In genomic region chr15:95300958-95301357, GRCh38 we compare ENCODE assay signal across 21 cellular contexts.
DNase-seq lines count a peak whose midpoint lies in the region; ATAC-seq, FAIRE-seq and TF ChIP-seq lines count a peak whose summit lies in the region.
"Had no signal": no experiment of that assay in that cellular context is flagged by ENCODE, and none has a peak within 500 bp of the region (broad histone marks: within the 10 kb centered on the region; RNA-seq: fewer than 3 reads in every experiment).

No MANE protein-coding gene starts in this region.

- H3K9me3 ChIP-seq in astrocyte (ENCODE audit: insufficient read depth, low read depth, low read length), result no peaks in the 10 kb centered on the region
- H3K9me3 ChIP-seq in thoracic aorta, result no peaks in the 10 kb centered on the region
- H3K9me3 ChIP-seq in pancreas, result no peaks in the 10 kb centered on the region
- H3K9me3 ChIP-seq: uterus had no signal

- WGBS in pancreas, 2 donors, result 68 to 69% methylated on average over 4 of the region's 4 CpGs

- TF ChIP-seq CTCF in astrocyte (IDR thresholded peaks at IDR 0.05; ENCODE audit: insufficient read depth, low read depth, low read length), result no peak
- TF ChIP-seq CTCF in thoracic aorta (IDR thresholded peaks at IDR 0.05), result no peak
- no peak for TF ChIP-seq CTCF in pancreas (IDR thresholded peaks at IDR 0.05)

- ATAC-seq in thoracic aorta (ENCODE audit: insufficient number of reproducible peaks, low FRiP score, low read depth), result peak; percentile 36
- no peak for ATAC-seq in pancreas
- ATAC-seq in GM19351 (IDR thresholded peaks at IDR 0.05; ENCODE audit: unreplicated experiment), result no peak
- ATAC-seq: stimulated activated effector memory CD8-positive, alpha-beta T cell treated with anti-CD3 and anti-CD28 coated beads, Interleukin-12 subunit alpha, Interleukin-12 subunit beta, amount 100 ng/mL, for 72 hours had no signal

- no peak overlapping the region for H2AFZ ChIP-seq in astrocyte (ENCODE audit: low read depth, low read length)

- no peak for DNase-seq in activated CD4-positive, alpha-beta T cell treated with anti-CD3 and anti-CD28 coated beads, Interleukin-2, amount 10 ng/mL, durations not matched to agents 24 days and 14 days
- DNase-seq in activated CD4-positive, alpha-beta T cell treated with anti-CD3 and anti-CD28 coated beads, Interleukin-2, amount 50 U/mL, for 4 hours, result no peak
- DNase-seq in astrocyte (ENCODE audit: low read depth), result peak; percentile 72
- peak; percentile 92 for DNase-seq in glomerular endothelial cell (ENCODE audit: extremely low read depth, low read depth, low spot score)
- no peak for DNase-seq in thoracic aorta (ENCODE audit: low spot score)
- no peak for DNase-seq in pancreas
- no peak for DNase-seq in NCI-H446 (lab: John Stamatoyannopoulos, UW)
- DNase-seq: 8988T; activated CD4-positive, alpha-beta memory T cell treated with anti-CD3 and anti-CD28 coated beads, Interleukin-2, amount 10 ng/mL, durations not matched to agents 7 days and 5 days; activated effector memory CD4-positive, alpha-beta T cell treated with Interleukin-2 at 50 U/mL for 16 hours; CD8-positive, alpha-beta memory T cell; effector memory CD4-positive, alpha-beta T cell; MV-4-11; retina; SIG-M5; uterus had no signal

- H4K20me1 ChIP-seq in astrocyte (ENCODE audit: insufficient read depth, low read length), result no peaks in the 10 kb centered on the region

- H3K9me3 Mint-ChIP-seq in activated CD4-positive, alpha-beta T cell treated with anti-CD3 and anti-CD28 coated beads, Interleukin-2, amount 10 ng/mL, durations not matched to agents 24 days and 14 days, result peaks cover 5% of the 10 kb centered on the region
- H3K9me3 Mint-ChIP-seq in astrocyte (ENCODE audit: unreplicated experiment), result no peaks in the 10 kb centered on the region
- H3K9me3 Mint-ChIP-seq: CD8-positive, alpha-beta memory T cell; stimulated activated effector memory CD8-positive, alpha-beta T cell treated with anti-CD3 and anti-CD28 coated beads, Interleukin-12 subunit alpha, Interleukin-12 subunit beta, amount 100 ng/mL, for 72 hours had no signal

- H3K27me3 Mint-ChIP-seq in activated CD4-positive, alpha-beta T cell treated with anti-CD3 and anti-CD28 coated beads, Interleukin-2, amount 10 ng/mL, durations not matched to agents 24 days and 14 days, result peaks cover 28% of the 10 kb centered on the region
- no peaks in the 10 kb centered on the region for H3K27me3 Mint-ChIP-seq in astrocyte (ENCODE audit: low read depth, unreplicated experiment)

- no peak for FAIRE-seq in astrocyte (lab: Jason Lieb, UNC)
- FAIRE-seq in pancreas (lab: Jason Lieb, UNC), result no peak
- FAIRE-seq: GM19239, HTR-8/SVneo, islet of Langerhans had no signal

- H3K4me2 ChIP-seq in astrocyte (ENCODE audit: low read length), result peak overlapping the region; percentile 60

- intact Hi-C loops in activated CD4-positive, alpha-beta T cell treated with anti-CD3 and anti-CD28 coated beads, Interleukin-2, amount 10 ng/mL, durations not matched to agents 24 days and 14 days (cut with micrococcal nuclease), result loop anchor here (2.0 kb wide), 1 partner anchor 14 kb away; no protein-coding TSS in a partner anchor
- intact Hi-C loops in pancreas (cut with DNase I), result no loop called here

- peak overlapping the region; percentile 55 for H3K27ac Mint-ChIP-seq in activated CD4-positive, alpha-beta T cell treated with anti-CD3 and anti-CD28 coated beads, Interleukin-2, amount 10 ng/mL, durations not matched to agents 24 days and 14 days
- H3K27ac Mint-ChIP-seq in astrocyte (ENCODE audit: unreplicated experiment), result no peak overlapping the region
- H3K27ac Mint-ChIP-seq: activated CD4-positive, alpha-beta memory T cell treated with anti-CD3 and anti-CD28 coated beads, Interleukin-2, amount 10 ng/mL, durations not matched to agents 7 days and 5 days; stimulated activated effector memory CD8-positive, alpha-beta T cell treated with anti-CD3 and anti-CD28 coated beads, Interleukin-12 subunit alpha, Interleukin-12 subunit beta, amount 100 ng/mL, for 72 hours had no signal

- H3K36me3 Mint-ChIP-seq in activated CD4-positive, alpha-beta T cell treated with anti-CD3 and anti-CD28 coated beads, Interleukin-2, amount 10 ng/mL, durations not matched to agents 24 days and 14 days (ENCODE audit: low read depth), result no peaks in the 10 kb centered on the region
- H3K36me3 Mint-ChIP-seq in astrocyte (ENCODE audit: low read depth, unreplicated experiment), result no peaks in the 10 kb centered on the region
- H3K36me3 Mint-ChIP-seq: CD8-positive, alpha-beta memory T cell; stimulated activated effector memory CD8-positive, alpha-beta T cell treated with anti-CD3 and anti-CD28 coated beads, Interleukin-12 subunit alpha, Interleukin-12 subunit beta, amount 100 ng/mL, for 72 hours had no signal

- H3K4me3 Mint-ChIP-seq in activated CD4-positive, alpha-beta T cell treated with anti-CD3 and anti-CD28 coated beads, Interleukin-2, amount 10 ng/mL, durations not matched to agents 24 days and 14 days, result no peak overlapping the region
- H3K4me3 Mint-ChIP-seq in astrocyte (ENCODE audit: unreplicated experiment), result no peak overlapping the region
- H3K4me3 Mint-ChIP-seq: activated CD4-positive, alpha-beta memory T cell treated with anti-CD3 and anti-CD28 coated beads, Interleukin-2, amount 10 ng/mL, durations not matched to agents 7 days and 5 days; CD8-positive, alpha-beta memory T cell; stimulated activated effector memory CD8-positive, alpha-beta T cell treated with anti-CD3 and anti-CD28 coated beads, Interleukin-12 subunit alpha, Interleukin-12 subunit beta, amount 100 ng/mL, for 72 hours had no signal

- no peak overlapping the region for H3K4me3 ChIP-seq in astrocyte (ENCODE audit: insufficient read depth, low read depth, low read length)
- H3K4me3 ChIP-seq in thoracic aorta, result no peak overlapping the region
- no peak overlapping the region for H3K4me3 ChIP-seq in pancreas
- H3K4me3 ChIP-seq: uterus had no signal

- no peak overlapping the region for H3K9ac ChIP-seq in astrocyte (ENCODE audit: low read length)

- no peaks in the 10 kb centered on the region for H3K27me3 ChIP-seq in astrocyte (ENCODE audit: insufficient read depth, low read length)
- no peaks in the 10 kb centered on the region for H3K27me3 ChIP-seq in thoracic aorta (replicated peaks; ENCODE audit: insufficient read depth)
- H3K27me3 ChIP-seq in pancreas, result peaks cover 0 to 4% (median 0%) of the 10 kb centered on the region in 4 donors
- H3K27me3 ChIP-seq: uterus had no signal

- no peak overlapping the region for H3K27ac ChIP-seq in astrocyte (ENCODE audit: low read depth, low read length)
- H3K27ac ChIP-seq in thoracic aorta, result peak overlapping the region; percentile 53 to 67
- H3K27ac ChIP-seq in pancreas, result no peak overlapping the region
- H3K27ac ChIP-seq: uterus had no signal

- H3K79me2 ChIP-seq in astrocyte (ENCODE audit: insufficient read depth, low read length), result no peaks in the 10 kb centered on the region

- H3K4me1 Mint-ChIP-seq in activated CD4-positive, alpha-beta T cell treated with anti-CD3 and anti-CD28 coated beads, Interleukin-2, amount 10 ng/mL, durations not matched to agents 24 days and 14 days, result peaks cover 36% of the 10 kb centered on the region
- H3K4me1 Mint-ChIP-seq in astrocyte (ENCODE audit: low read depth, unreplicated experiment), result no peaks in the 10 kb centered on the region
- H3K4me1 Mint-ChIP-seq: stimulated activated effector memory CD8-positive, alpha-beta T cell treated with anti-CD3 and anti-CD28 coated beads, Interleukin-12 subunit alpha, Interleukin-12 subunit beta, amount 100 ng/mL, for 72 hours had no signal

- H3K36me3 ChIP-seq in astrocyte (ENCODE audit: insufficient read depth, low read length) (no peaks in the 10 kb centered on the region), thoracic aorta (no peaks in the 10 kb centered on the region), pancreas (no peaks in the 10 kb centered on the region)
- H3K36me3 ChIP-seq: uterus had no signal

- H3K4me1 ChIP-seq in astrocyte (ENCODE audit: insufficient read depth, low read length) (no peaks in the 10 kb centered on the region), thoracic aorta (ENCODE audit: control insufficient read depth in 1 of 2, low read depth in 2 of 2) (peaks cover 7 to 27% of the 10 kb centered on the region in 2 donors), pancreas (no peaks in the 10 kb centered on the region)
- H3K4me1 ChIP-seq: uterus had no signal

Comparison
In these comparisons a context has a peak if more than half of its experiments do, and no peak if none do; other contexts are left out.
1. DNase-seq: peak in astrocyte (single experiment) and glomerular endothelial cell (single experiment); none in activated CD4-positive, alpha-beta T cell treated with anti-CD3 and anti-CD28 coated beads, Interleukin-2, amount 10 ng/mL, durations not matched to agents 24 days and 14 days (single experiment), activated CD4-positive, alpha-beta T cell treated with anti-CD3 and anti-CD28 coated beads, Interleukin-2, amount 50 U/mL, for 4 hours (0 of 2), thoracic aorta (single experiment), pancreas (0 of 6) and NCI-H446 (0 of 2).
2. H3K27ac ChIP-seq: peak in thoracic aorta (2 of 2); none in astrocyte (single experiment) and pancreas (0 of 4).